In the genomic region with DNA sequence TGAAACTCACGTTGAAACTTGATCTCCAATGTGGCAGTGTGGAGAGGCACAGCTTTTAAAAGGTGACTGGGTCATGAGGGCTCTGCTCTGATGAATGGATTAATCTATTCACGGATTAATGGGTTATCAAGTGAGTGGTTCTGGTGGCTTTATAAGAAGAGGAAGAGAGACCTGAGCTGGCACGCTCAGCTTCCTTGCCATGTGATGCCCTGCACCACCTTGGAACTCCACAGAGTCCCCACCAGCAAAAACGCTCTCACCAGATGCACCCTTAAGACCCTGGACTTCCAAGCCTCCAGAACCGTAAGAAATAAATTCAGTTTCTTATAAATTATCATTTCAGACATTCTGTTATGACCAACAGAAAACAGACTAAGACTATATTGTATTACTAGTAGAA, we compare ENCODE assay signal across 11 cellular contexts. TPM values are rescaled to one million over a fixed set of nuclear protein-coding genes. Genes with fewer than 3 reads are reported as not detected.
DNase-seq lines count a peak whose midpoint lies in the region; ATAC-seq and TF ChIP-seq lines count a peak whose summit lies in the region.
"Had no signal": no experiment of that assay in that cellular context is flagged by ENCODE, and none has a peak within 500 bp of the region (broad histone marks: within the 10 kb centered on the region; RNA-seq: fewer than 3 reads in every experiment).

No MANE protein-coding gene starts in this region.

- no peaks in the 10 kb centered on the region for H3K27me3 Mint-ChIP-seq in activated CD8-positive, alpha-beta memory T cell treated with anti-CD3 and anti-CD28 coated beads, Interleukin-2, amount 10 ng/mL, durations not matched to agents 7 days and 5 days
- no peaks in the 10 kb centered on the region for H3K27me3 Mint-ChIP-seq in effector memory CD8-positive, alpha-beta T cell
- H3K27me3 Mint-ChIP-seq in stimulated activated naive B cell treated with anti-CD40 and anti-IgM and Interleukin-4, amounts not matched to agents 10 μg/mL and 1 μg/mL and 100 μg/mL, for 72 hours, result no peaks in the 10 kb centered on the region

- TF ChIP-seq POLR2A in upper lobe of left lung (IDR thresholded peaks at IDR 0.05), result no peak

- no peaks in the 10 kb centered on the region for H3K9me3 ChIP-seq in OCI-LY3 (ENCODE audit: insufficient read depth, low read length)
- H3K9me3 ChIP-seq in upper lobe of left lung, result no peaks in the 10 kb centered on the region

- TF ChIP-seq CTCF in OCI-LY3 (IDR thresholded peaks at IDR 0.05; ENCODE audit: low read depth, low read length) (no peak), GM10248 (IDR thresholded peaks at IDR 0.05; ENCODE audit: control extremely low read depth, extremely low read depth, low read depth, missing control alignments) (no peak), upper lobe of left lung (IDR thresholded peaks at IDR 0.05) (no peak)

- no peak for ATAC-seq in activated CD8-positive, alpha-beta memory T cell treated with anti-CD3 and anti-CD28 coated beads, Interleukin-2, amount 10 ng/mL, durations not matched to agents 7 days and 5 days
- ATAC-seq in effector memory CD8-positive, alpha-beta T cell (replicated peaks), result no peak
- ATAC-seq in stimulated activated naive B cell treated with anti-CD40 and anti-IgM and Interleukin-4, amounts not matched to agents 10 μg/mL and 1 μg/mL and 100 μg/mL, for 72 hours (replicated peaks), result peak; percentile 32 to 35
- ATAC-seq in GM19324 (IDR thresholded peaks at IDR 0.05; ENCODE audit: low FRiP score, unreplicated experiment), result no peak
- ATAC-seq in upper lobe of left lung (ENCODE audit: low FRiP score in 2 of 2), result no peak

- H3K36me3 ChIP-seq in OCI-LY3 (replicated peaks; ENCODE audit: low read depth, low read length) (peaks cover 7% of the 10 kb centered on the region), upper lobe of left lung (no peaks in the 10 kb centered on the region)

- peaks cover 76% of the 10 kb centered on the region for H3K79me2 ChIP-seq in OCI-LY3 (ENCODE audit: low read length)

- H3K9me3 Mint-ChIP-seq in activated CD8-positive, alpha-beta memory T cell treated with anti-CD3 and anti-CD28 coated beads, Interleukin-2, amount 10 ng/mL, durations not matched to agents 7 days and 5 days (ENCODE audit: low read depth), result no peaks in the 10 kb centered on the region
- no peaks in the 10 kb centered on the region for H3K9me3 Mint-ChIP-seq in effector memory CD8-positive, alpha-beta T cell
- H3K9me3 Mint-ChIP-seq in stimulated activated naive B cell treated with anti-CD40 and anti-IgM and Interleukin-4, amounts not matched to agents 10 μg/mL and 1 μg/mL and 100 μg/mL, for 72 hours, result no peaks in the 10 kb centered on the region

- no peak for DNase-seq in activated CD8-positive, alpha-beta memory T cell treated with anti-CD3 and anti-CD28 coated beads, Interleukin-2, amount 10 ng/mL, durations not matched to agents 7 days and 5 days
- DNase-seq in activated CD8-positive, alpha-beta memory T cell treated with anti-CD3 and anti-CD28 coated beads, Interleukin-2, amount 50 U/mL, for 48 hours, result no peak
- DNase-seq in effector memory CD8-positive, alpha-beta T cell, result no peak
- DNase-seq in stimulated activated naive B cell treated with anti-CD40 and anti-IgM and Interleukin-4, amounts not matched to agents 10 μg/mL and 1 μg/mL and 100 μg/mL, for 72 hours, result peak; percentile 28
- DNase-seq in GM10248 (ENCODE audit: extremely low spot score) (no peak), upper lobe of left lung (no peak)
- DNase-seq: activated CD8-positive, alpha-beta memory T cell treated with anti-CD3 and anti-CD28 coated beads, Interleukin-2, amount 50 U/mL, for 4 hours; NCI-H446; stimulated activated CD4-positive, alpha-beta T cell treated with anti-CD3 and anti-CD28 coated beads, Interleukin-4, amount 100 ng/mL, for 1 hour had no signal

- H3K4me3 ChIP-seq in OCI-LY3 (ENCODE audit: low read length), result peak overlapping the region; percentile 87
- H3K4me3 ChIP-seq in upper lobe of left lung, result peak overlapping the region in 1 of 4 donors; percentile 79

- peak overlapping the region; percentile 96 for H3K4me2 ChIP-seq in OCI-LY3 (ENCODE audit: low read length)

- H3K36me3 Mint-ChIP-seq in activated CD8-positive, alpha-beta memory T cell treated with anti-CD3 and anti-CD28 coated beads, Interleukin-2, amount 10 ng/mL, durations not matched to agents 7 days and 5 days, result peaks cover 22% of the 10 kb centered on the region
- H3K36me3 Mint-ChIP-seq in effector memory CD8-positive, alpha-beta T cell (ENCODE audit: insufficient read depth), result peaks cover 38% of the 10 kb centered on the region
- peaks cover 21 to 36% of the 10 kb centered on the region in 2 donors for H3K36me3 Mint-ChIP-seq in stimulated activated naive B cell treated with anti-CD40 and anti-IgM and Interleukin-4, amounts not matched to agents 10 μg/mL and 1 μg/mL and 100 μg/mL, for 72 hours

- H3K4me1 ChIP-seq in OCI-LY3 (ENCODE audit: low read length) (peaks cover 45% of the 10 kb centered on the region), upper lobe of left lung (peaks cover 29 to 52% (median 37%) of the 10 kb centered on the region in 4 donors)

- peaks cover 68% of the 10 kb centered on the region for H3K4me1 Mint-ChIP-seq in activated CD8-positive, alpha-beta memory T cell treated with anti-CD3 and anti-CD28 coated beads, Interleukin-2, amount 10 ng/mL, durations not matched to agents 7 days and 5 days
- peaks cover 57 to 74% of the 10 kb centered on the region in 2 donors for H3K4me1 Mint-ChIP-seq in effector memory CD8-positive, alpha-beta T cell (ENCODE audit: low read depth in 2 of 2)
- H3K4me1 Mint-ChIP-seq in stimulated activated naive B cell treated with anti-CD40 and anti-IgM and Interleukin-4, amounts not matched to agents 10 μg/mL and 1 μg/mL and 100 μg/mL, for 72 hours, result peaks cover 38 to 67% of the 10 kb centered on the region in 2 donors

- POLR2A ChIA-PET in GM10248 (lab: Yijun Ruan, JAX), result interaction anchor here (0.6 kb wide), 1 partner anchor 767 kb away, joined by 3 read pairs; no protein-coding TSS in a partner anchor

- 59 to 67% methylated on average over 5 of the region's 5 CpGs for WGBS in upper lobe of left lung, 2 donors

- H3K27me3 ChIP-seq in OCI-LY3 (ENCODE audit: low read depth, low read length) (peaks cover 9% of the 10 kb centered on the region; the same call in 1 of the 2 replicates), upper lobe of left lung (no peaks in the 10 kb centered on the region)

- H2AFZ ChIP-seq in OCI-LY3 (ENCODE audit: low read depth, low read length), result no peak overlapping the region

- H3K27ac Mint-ChIP-seq in activated CD8-positive, alpha-beta memory T cell treated with anti-CD3 and anti-CD28 coated beads, Interleukin-2, amount 10 ng/mL, durations not matched to agents 7 days and 5 days, result peak overlapping the region; percentile 80
- peak overlapping the region; percentile 94 to 97 for H3K27ac Mint-ChIP-seq in effector memory CD8-positive, alpha-beta T cell
- H3K27ac Mint-ChIP-seq in stimulated activated naive B cell treated with anti-CD40 and anti-IgM and Interleukin-4, amounts not matched to agents 10 μg/mL and 1 μg/mL and 100 μg/mL, for 72 hours, result peak overlapping the region; percentile 92

- peaks cover 57% of the 10 kb centered on the region for H4K20me1 ChIP-seq in OCI-LY3 (ENCODE audit: insufficient read depth, low read length)

- TF ChIP-seq EP300 in upper lobe of left lung (IDR thresholded peaks at IDR 0.05), result no peak

- CTCF ChIA-PET in activated CD8-positive, alpha-beta memory T cell treated with anti-CD3 and anti-CD28 coated beads, Interleukin-2, amount 10 ng/mL, durations not matched to agents 7 days and 5 days (lab: Charles Lee), result interaction anchor here (0.9 to 12.1 kb wide), 3 partner anchors 9 to 270 kb away, joined by 3 to 115 read pairs (median 23); partner anchors contain the start of gene XXYLT1
- CTCF ChIA-PET in GM10248 (lab: Yijun Ruan, JAX), result interaction anchor here (1.0 to 1.1 kb wide), 2 partner anchors 18 to 270 kb away, joined by 4 to 6 read pairs; partner anchors contain the start of gene XXYLT1

- peak overlapping the region; percentile 31 for H3K27ac ChIP-seq in OCI-LY3 (ENCODE audit: low read length)
- no peak overlapping the region for H3K27ac ChIP-seq in upper lobe of left lung

- peak overlapping the region; percentile 96 for H3K4me3 Mint-ChIP-seq in activated CD8-positive, alpha-beta memory T cell treated with anti-CD3 and anti-CD28 coated beads, Interleukin-2, amount 10 ng/mL, durations not matched to agents 7 days and 5 days
- peak overlapping the region; percentile 92 to 93 for H3K4me3 Mint-ChIP-seq in effector memory CD8-positive, alpha-beta T cell
- peak overlapping the region; percentile 80 to 90 for H3K4me3 Mint-ChIP-seq in stimulated activated naive B cell treated with anti-CD40 and anti-IgM and Interleukin-4, amounts not matched to agents 10 μg/mL and 1 μg/mL and 100 μg/mL, for 72 hours

- H3K9ac ChIP-seq in OCI-LY3 (ENCODE audit: low read length), result peak overlapping the region; percentile 83

RNA-seq across cellular contexts. Expression of gene PPP1R2, which starts 2.6 kb away (rescaled TPM):
- 10 to 100 TPM; 72.0 to 91.8 TPM for total RNA-seq in activated CD8-positive, alpha-beta memory T cell treated with anti-CD3 and anti-CD28 coated beads, Interleukin-2, amount 10 ng/mL, durations not matched to agents 7 days and 5 days
- 100 to 1,000 TPM in 2 of 6 donors, 10 to 100 TPM in 4; 38.5 to 170 (median 61.2) TPM for total RNA-seq in upper lobe of left lung

RNA-seq across cellular contexts. Expression of gene APOD, which starts 43.2 kb away (rescaled TPM):
- 1 to 10 TPM in 1 of 2 experiments, not detected in 1; 9.3 TPM for total RNA-seq in activated CD8-positive, alpha-beta memory T cell treated with anti-CD3 and anti-CD28 coated beads, Interleukin-2, amount 10 ng/mL, durations not matched to agents 7 days and 5 days
- 100 to 1,000 TPM in 2 of 6 donors, 10 to 100 TPM in 4; 29.7 to 120 (median 67.4) TPM for total RNA-seq in upper lobe of left lung

Comparison
In these comparisons a context has a peak if more than half of its experiments do, and no peak if none do; other contexts are left out.
1. ATAC-seq: peak in stimulated activated naive B cell treated with anti-CD40 and anti-IgM and Interleukin-4, amounts not matched to agents 10 μg/mL and 1 μg/mL and 100 μg/mL, for 72 hours (2 of 2); none in activated CD8-positive, alpha-beta memory T cell treated with anti-CD3 and anti-CD28 coated beads, Interleukin-2, amount 10 ng/mL, durations not matched to agents 7 days and 5 days (single experiment), effector memory CD8-positive, alpha-beta T cell (single experiment), GM19324 (single experiment) and upper lobe of left lung (0 of 2).
2. Peak in every context shown above with its lines, with median percentiles within 50 percentile points of each other: H3K27ac Mint-ChIP-seq and H3K4me3 Mint-ChIP-seq.